In the genomic region with DNA sequence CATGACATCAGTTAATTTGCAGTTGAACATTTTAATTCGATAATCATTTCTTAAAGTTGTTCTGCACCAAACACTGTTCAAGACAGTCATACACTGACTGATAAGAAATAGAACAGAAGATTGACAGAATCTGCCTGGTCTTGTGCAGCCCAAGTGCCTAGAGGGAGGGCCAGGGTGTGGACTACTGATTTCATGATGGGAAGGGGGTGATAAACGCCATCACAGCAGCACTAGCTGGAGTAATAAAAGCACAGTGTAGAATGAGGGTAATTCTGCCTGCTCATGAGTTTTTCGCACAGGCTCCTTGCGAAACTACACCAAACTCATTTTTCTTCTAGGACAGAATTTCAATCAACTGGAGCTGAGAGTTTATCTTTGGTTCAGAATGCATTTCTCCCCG, we compare ENCODE assay signal across 18 cellular contexts.
"Had no signal": no experiment of that assay in that cellular context is flagged by ENCODE, and none has a peak within 500 bp of the region (broad histone marks: within the 10 kb centered on the region; RNA-seq: fewer than 3 reads in every experiment).

No MANE protein-coding gene starts in this region.

- H3K27me3 ChIP-seq: dorsolateral prefrontal cortex, heart right ventricle, ovary, right atrium auricular region, sigmoid colon, uterus had no signal

- H3K36me3 ChIP-seq: heart right ventricle, ovary, right atrium auricular region, sigmoid colon, uterus had no signal

- H3K9me3 ChIP-seq: heart right ventricle, ovary, right atrium auricular region, sigmoid colon, uterus had no signal

- DNase-seq: cortex of kidney; dorsolateral prefrontal cortex; effector CD8-positive, alpha-beta T cell; heart right ventricle; hypothalamus; mammary epithelial cell; naive thymus-derived CD4-positive, alpha-beta T cell; nephron progenitor cell; ovary; sigmoid colon; stimulated activated CD4-positive, alpha-beta T cell treated with anti-CD3 and anti-CD28 coated beads, Interleukin-2, amount 100 ng/mL, for 24 hours; stimulated activated CD4-positive, alpha-beta T cell treated with anti-CD3 and anti-CD28 coated beads, Interleukin-4, amount 100 ng/mL, for 4 hours; stimulated activated naive CD4-positive, alpha-beta T cell; uterus had no signal

- FAIRE-seq: frontal cortex, islet of Langerhans had no signal

- H3K27ac ChIP-seq: dorsolateral prefrontal cortex, heart right ventricle, ovary, right atrium auricular region, sigmoid colon, skin epidermis, uterus had no signal

- H3K4me1 ChIP-seq: heart right ventricle, right atrium auricular region, sigmoid colon, uterus had no signal

- H3K4me3 ChIP-seq: dorsolateral prefrontal cortex, heart right ventricle, ovary, right atrium auricular region, sigmoid colon, skin epidermis, uterus had no signal
